ENCODE assay signal across 9 cellular contexts in the genomic region with DNA sequence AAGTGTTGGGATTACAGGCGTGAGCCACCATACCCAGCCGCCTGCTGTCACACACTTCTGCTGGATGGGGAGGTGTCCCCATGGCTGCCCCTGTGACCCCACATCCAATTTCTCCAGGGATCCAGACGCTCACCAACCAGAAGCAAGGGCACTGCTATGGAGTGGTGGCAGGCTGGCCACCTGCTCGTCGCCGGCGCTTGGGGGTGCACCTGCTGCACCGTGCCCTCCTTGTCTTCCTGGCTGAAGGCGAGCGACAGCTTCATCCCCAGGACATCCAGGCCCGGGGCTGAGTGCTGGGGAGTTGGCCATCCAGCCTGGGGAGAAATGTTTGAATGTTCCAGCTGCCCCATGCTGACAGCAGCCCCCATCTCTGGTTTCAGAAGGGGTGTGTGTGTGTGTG. TPM values are rescaled to one million over a fixed set of nuclear protein-coding genes. Genes with fewer than 3 reads are reported as not detected.
"Had no signal": no experiment of that assay in that cellular context is flagged by ENCODE, and none has a peak within 500 bp of the region (broad histone marks: within the 10 kb centered on the region; RNA-seq: fewer than 3 reads in every experiment).

No MANE protein-coding gene starts in this region.

- H2AFZ ChIP-seq: GM23338 had no signal

- H3K4me2 ChIP-seq: GM23338 had no signal

- H3K27ac ChIP-seq: HL-60 had no signal

- DNase-seq: H9, HCEC 1CT, HFFc6, KG1 had no signal

- H3K4me3 Mint-ChIP-seq: GM23338, H9, HFFc6 had no signal

- H3K9me3 Mint-ChIP-seq: GM23338, H9, HFFc6 had no signal

- ATAC-seq: GM23338, HepG2, K562 had no signal

- H3K4me3 ChIP-seq: GM23338, K562 had no signal

- H3K27ac Mint-ChIP-seq: GM23338, H9, HFFc6 had no signal

RNA-seq across cellular contexts. Expression of a gene that starts 21.7 kb away (rescaled TPM):
- total RNA-seq: HFFc6, HT1080 had no signal
